Comparison of ENCODE assay signal across 21 cellular contexts in genomic region chr2:127609031-127609751, GRCh38. TPM values are rescaled to one million over a fixed set of nuclear protein-coding genes. Genes with fewer than 3 reads are reported as not detected.
DNase-seq lines count a peak whose midpoint lies in the region; ATAC-seq and TF ChIP-seq lines count a peak whose summit lies in the region.
"Had no signal": no experiment of that assay in that cellular context is flagged by ENCODE, and none has a peak within 500 bp of the region (broad histone marks: within the 10 kb centered on the region; RNA-seq: fewer than 3 reads in every experiment).

No MANE protein-coding gene starts in this region.

- peaks cover 9% of the 10 kb centered on the region for H3K9me3 ChIP-seq in WERI-Rb-1 (ENCODE audit: severe bottlenecking)
- no peaks in the 10 kb centered on the region for H3K9me3 ChIP-seq in mucosa of descending colon

- ATAC-seq in mucosa of descending colon (peak; percentile 5), GM21717 (IDR thresholded peaks at IDR 0.05; ENCODE audit: unreplicated experiment) (no peak)

- peak; percentile 10 for DNase-seq in activated naive CD4-positive, alpha-beta T cell treated with anti-CD3 and anti-CD28 coated beads, Interleukin-2, amount 10 ng/mL, durations not matched to agents 7 days and 5 days
- no peak for DNase-seq in activated naive CD4-positive, alpha-beta T cell treated with anti-CD3 and anti-CD28 coated beads, Interleukin-2, amount 50 U/mL, for 16 hours
- DNase-seq in WERI-Rb-1 (peak; percentile 5), mucosa of descending colon (no peak), type B pancreatic cell (ENCODE audit: extremely low spot score, unreplicated experiment) (peak; percentile 59), GM13976 (ENCODE audit: low spot score) (no peak), DMS79 treated with DMSO at 0.1 percent for 48 hours (lab: John Stamatoyannopoulos, UW) (no peak)
- DNase-seq: ACHN; activated CD4-positive, alpha-beta T cell treated with anti-CD3 and anti-CD28 coated beads, Interleukin-2, amount 10 ng/mL, durations not matched to agents 7 days and 5 days; activated T-cell treated with anti-CD3 and anti-CD28 coated beads, Interleukin-2, amount 50 U/mL, for 1 hour; DMS 273 treated with DMSO at 0.1 percent for 48 hours; KBM-7; SIG-M5 had no signal

- no peaks in the 10 kb centered on the region for H3K4me1 ChIP-seq in mucosa of descending colon (ENCODE audit: low read depth)
- H3K4me1 ChIP-seq: neural progenitor cell had no signal

- peaks cover 28% of the 10 kb centered on the region for H3K27me3 Mint-ChIP-seq in activated naive CD4-positive, alpha-beta T cell treated with anti-CD3 and anti-CD28 coated beads, Interleukin-2, amount 10 ng/mL, durations not matched to agents 7 days and 5 days
- H3K27me3 Mint-ChIP-seq in type B pancreatic cell: peaks cover 5% of the 10 kb centered on the region
- H3K27me3 Mint-ChIP-seq: activated naive CD8-positive, alpha-beta T cell had no signal

- H3K4me1 Mint-ChIP-seq in activated naive CD4-positive, alpha-beta T cell treated with anti-CD3 and anti-CD28 coated beads, Interleukin-2, amount 10 ng/mL, durations not matched to agents 7 days and 5 days: peaks cover 6% of the 10 kb centered on the region
- H3K4me1 Mint-ChIP-seq in type B pancreatic cell (ENCODE audit: unreplicated experiment): no peaks in the 10 kb centered on the region
- H3K4me1 Mint-ChIP-seq: mesothelial cell of epicardium, neural progenitor cell had no signal

- peaks cover 10% of the 10 kb centered on the region for H3K9me3 Mint-ChIP-seq in activated naive CD4-positive, alpha-beta T cell treated with anti-CD3 and anti-CD28 coated beads, Interleukin-2, amount 10 ng/mL, durations not matched to agents 7 days and 5 days
- peaks cover 7% of the 10 kb centered on the region for H3K9me3 Mint-ChIP-seq in type B pancreatic cell

- H3K4me3 ChIP-seq in WERI-Rb-1 (ENCODE audit: low read depth, low read length) (no peak overlapping the region), mucosa of descending colon (no peak overlapping the region)
- H3K4me3 ChIP-seq: neural progenitor cell had no signal

- no peak for TF ChIP-seq CTCF in WERI-Rb-1 (IDR thresholded peaks at IDR 0.05; ENCODE audit: low read depth, low read length)
- no peak for TF ChIP-seq CTCF in mucosa of descending colon (IDR thresholded peaks at IDR 0.05)
- TF ChIP-seq CTCF in type B pancreatic cell (conservative IDR thresholded peaks at IDR 0.05): no peak
- no peak for TF ChIP-seq CTCF in GM13976 (IDR thresholded peaks at IDR 0.05; ENCODE audit: borderline replicate concordance, control extremely low read depth, extremely low read depth, insufficient read depth, missing control alignments)

- H3K27ac Mint-ChIP-seq in activated naive CD4-positive, alpha-beta T cell treated with anti-CD3 and anti-CD28 coated beads, Interleukin-2, amount 10 ng/mL, durations not matched to agents 7 days and 5 days: no peak overlapping the region
- no peak overlapping the region for H3K27ac Mint-ChIP-seq in type B pancreatic cell
- H3K27ac Mint-ChIP-seq: activated CD4-positive, alpha-beta T cell treated with anti-CD3 and anti-CD28 coated beads, Interleukin-2, amount 10 ng/mL, durations not matched to agents 7 days and 5 days; activated naive CD8-positive, alpha-beta T cell; mesothelial cell of epicardium; neural progenitor cell; T-cell had no signal

- intact Hi-C loops in mucosa of descending colon (cut with DNase I, micrococcal nuclease): no loop called here

- no peak overlapping the region for H3K27ac ChIP-seq in WERI-Rb-1
- H3K27ac ChIP-seq: C4-2B, neural progenitor cell had no signal

- no peaks in the 10 kb centered on the region for H3K27me3 ChIP-seq in WERI-Rb-1 (ENCODE audit: insufficient read depth, low read depth, severe bottlenecking)
- H3K27me3 ChIP-seq: neural progenitor cell had no signal

- in situ Hi-C loops in GM13976 (cut with MboI; ENCODE audit: low sequenced_read_pairs, unreplicated experiment): no loop called here

- no peaks in the 10 kb centered on the region for H3K36me3 ChIP-seq in WERI-Rb-1
- H3K36me3 ChIP-seq in mucosa of descending colon (ENCODE audit: low read depth): no peaks in the 10 kb centered on the region
- H3K36me3 ChIP-seq: neural progenitor cell had no signal

- CTCF ChIA-PET in activated naive CD4-positive, alpha-beta T cell treated with anti-CD3 and anti-CD28 coated beads, Interleukin-2, amount 10 ng/mL, durations not matched to agents 7 days and 5 days (lab: Charles Lee): no interaction called here

- H3K4me3 Mint-ChIP-seq in activated naive CD4-positive, alpha-beta T cell treated with anti-CD3 and anti-CD28 coated beads, Interleukin-2, amount 10 ng/mL, durations not matched to agents 7 days and 5 days: no peak overlapping the region
- no peak overlapping the region for H3K4me3 Mint-ChIP-seq in type B pancreatic cell
- H3K4me3 Mint-ChIP-seq: activated CD4-positive, alpha-beta T cell treated with anti-CD3 and anti-CD28 coated beads, Interleukin-2, amount 10 ng/mL, durations not matched to agents 7 days and 5 days; activated naive CD8-positive, alpha-beta T cell; mesothelial cell of epicardium; neural progenitor cell; T-cell had no signal

- H3K36me3 Mint-ChIP-seq in activated naive CD4-positive, alpha-beta T cell treated with anti-CD3 and anti-CD28 coated beads, Interleukin-2, amount 10 ng/mL, durations not matched to agents 7 days and 5 days: peaks cover 3% of the 10 kb centered on the region
- H3K36me3 Mint-ChIP-seq in type B pancreatic cell: no peaks in the 10 kb centered on the region
- H3K36me3 Mint-ChIP-seq: mesothelial cell of epicardium, neural progenitor cell had no signal

RNA-seq across cellular contexts. Expression of gene GPR17, which starts 36.8 kb away (rescaled TPM):
- under 1 TPM in 1 of 3 donors, not detected in 2; 0.51 TPM for total RNA-seq in mucosa of descending colon
- total RNA-seq in type B pancreatic cell (ENCODE audit: low replicate concordance): 0.19 TPM in 1 of 2 replicates, not detected in the other
- total RNA-seq: activated CD4-positive, alpha-beta T cell treated with anti-CD3 and anti-CD28 coated beads, Interleukin-2, amount 10 ng/mL, durations not matched to agents 7 days and 5 days; glomerular endothelial cell; mesothelial cell of epicardium; subcutaneous adipose tissue; T-cell had no signal

Comparison
In these comparisons a context has a peak if more than half of its experiments do, and no peak if none do; other contexts are left out.
1. DNase-seq: peak in activated naive CD4-positive, alpha-beta T cell treated with anti-CD3 and anti-CD28 coated beads, Interleukin-2, amount 10 ng/mL, durations not matched to agents 7 days and 5 days (single experiment), WERI-Rb-1 (single experiment) and type B pancreatic cell (single experiment); none in activated naive CD4-positive, alpha-beta T cell treated with anti-CD3 and anti-CD28 coated beads, Interleukin-2, amount 50 U/mL, for 16 hours (single experiment), mucosa of descending colon (0 of 3), GM13976 (single experiment) and DMS79 treated with DMSO at 0.1 percent for 48 hours (single experiment).